In genomic region chr1:153510984-153511410, GRCh38 we compare ENCODE assay signal across 7 cellular contexts. TPM values are rescaled to one million over a fixed set of nuclear protein-coding genes. Genes with fewer than 3 reads are reported as not detected.
DNase-seq lines count a peak whose midpoint lies in the region; ATAC-seq and TF ChIP-seq lines count a peak whose summit lies in the region.

No MANE protein-coding gene starts in this region.

- POLR2A ChIA-PET in T-cell (lab: Charles Lee): no interaction called here
- POLR2A ChIA-PET in activated naive CD8-positive, alpha-beta T cell treated with anti-CD3 and anti-CD28 coated beads, Interleukin-2, amount 10 ng/mL, durations not matched to agents 7 days and 5 days (lab: Charles Lee): interaction anchor here (0.7 to 2.1 kb wide), 6 partner anchors 21 to 479 kb away, joined by 3 to 10 read pairs (median 4); partner anchors contain the start of gene SNAPIN

- intact Hi-C loops in heart left ventricle (cut with DNase I): loop anchor here in 9 of 10 donors (1.0 to 10.0 kb wide), 8 partner anchors 57 to 484 kb away; partner anchors contain the start of genes RAB13 (in 3 of the 9), S100A14 (in 3 of the 9), ILF2 (in 1 of the 9) and NPR1 (in 1 of the 9)

- no peak overlapping the region for H3K27ac ChIP-seq in heart left ventricle

- ATAC-seq in T-cell (replicated peaks in 1 of 4): peak; percentile 85 to 90 (median 88)
- ATAC-seq in activated naive CD8-positive, alpha-beta T cell treated with anti-CD3 and anti-CD28 coated beads, Interleukin-2, amount 10 ng/mL, durations not matched to agents 7 days and 5 days (ENCODE audit: low read depth): peak; percentile 87
- peak; percentile 60 to 62 (median 60) for ATAC-seq in heart left ventricle
- ATAC-seq in GM19023 (IDR thresholded peaks at IDR 0.05; ENCODE audit: unreplicated experiment): no peak

- peaks cover 4 to 10% (median 8%) of the 10 kb centered on the region in 3 donors for H3K4me1 Mint-ChIP-seq in T-cell
- H3K4me1 Mint-ChIP-seq in activated naive CD8-positive, alpha-beta T cell treated with anti-CD3 and anti-CD28 coated beads, Interleukin-2, amount 10 ng/mL, durations not matched to agents 7 days and 5 days: peaks cover 14% of the 10 kb centered on the region

- H3K9me3 Mint-ChIP-seq in T-cell: no peaks in the 10 kb centered on the region
- H3K9me3 Mint-ChIP-seq in activated naive CD8-positive, alpha-beta T cell treated with anti-CD3 and anti-CD28 coated beads, Interleukin-2, amount 10 ng/mL, durations not matched to agents 7 days and 5 days: no peaks in the 10 kb centered on the region

- no peak overlapping the region for H3K4me3 Mint-ChIP-seq in T-cell
- no peak overlapping the region for H3K4me3 Mint-ChIP-seq in activated naive CD8-positive, alpha-beta T cell treated with anti-CD3 and anti-CD28 coated beads, Interleukin-2, amount 10 ng/mL, durations not matched to agents 7 days and 5 days

- H3K36me3 Mint-ChIP-seq in T-cell: no peaks in the 10 kb centered on the region
- no peaks in the 10 kb centered on the region for H3K36me3 Mint-ChIP-seq in activated naive CD8-positive, alpha-beta T cell treated with anti-CD3 and anti-CD28 coated beads, Interleukin-2, amount 10 ng/mL, durations not matched to agents 7 days and 5 days

- CTCF ChIA-PET in T-cell (lab: Charles Lee): interaction anchor here (0.6 to 4.6 kb wide), 26 partner anchors 9 to 240 kb away, joined by 3 to 36 read pairs (median 4); partner anchors contain the start of genes CHTOP (in 1 of the 2) and S100A4 (in 1 of the 2)

- 1 to 4% (median 2%) methylated on average over 3 to 7 of the region's 7 CpGs for WGBS in heart left ventricle, 4 donors

- no peaks in the 10 kb centered on the region for H3K27me3 ChIP-seq in heart left ventricle

- H3K4me3 ChIP-seq in GM12875 (ENCODE audit: low read depth, low read length) (no peak overlapping the region), heart left ventricle (no peak overlapping the region), retinal pigment epithelial cell (ENCODE audit: low read length) (no peak overlapping the region)

- DNase-seq in NCI-H1105 treated with DMSO at 0.1 percent for 48 hours (lab: John Stamatoyannopoulos, UW): peak; percentile 73
- DNase-seq in T-cell: peak; percentile 29 to 83 (median 68)
- DNase-seq in activated naive CD8-positive, alpha-beta T cell treated with anti-CD3 and anti-CD28 coated beads, Interleukin-2, amount 10 ng/mL, durations not matched to agents 7 days and 5 days: peak; percentile 81
- peak; percentile 82 to 88 (median 84) for DNase-seq in heart left ventricle
- DNase-seq in retinal pigment epithelial cell (ENCODE audit: low read depth): no peak

- TF ChIP-seq CTCF in GM12875 (IDR thresholded peaks at IDR 0.05; ENCODE audit: borderline replicate concordance, insufficient read depth, low read depth, low read length) (peak; percentile 91), heart left ventricle (IDR thresholded peaks at IDR 0.05) (peak; percentile 81 to 97 (median 90)), retinal pigment epithelial cell (conservative IDR thresholded peaks at IDR 0.05; ENCODE audit: low read depth, low read length) (peak; percentile 92)

- H3K9me3 ChIP-seq in heart left ventricle: no peaks in the 10 kb centered on the region

- no peaks in the 10 kb centered on the region for H3K36me3 ChIP-seq in heart left ventricle

- H3K4me1 ChIP-seq in heart left ventricle: peaks cover 0 to 32% (median 21%) of the 10 kb centered on the region in 12 donors

- H3K27me3 Mint-ChIP-seq in T-cell: no peaks in the 10 kb centered on the region
- H3K27me3 Mint-ChIP-seq in activated naive CD8-positive, alpha-beta T cell treated with anti-CD3 and anti-CD28 coated beads, Interleukin-2, amount 10 ng/mL, durations not matched to agents 7 days and 5 days: no peaks in the 10 kb centered on the region

- H3K27ac Mint-ChIP-seq in T-cell: no peak overlapping the region
- no peak overlapping the region for H3K27ac Mint-ChIP-seq in activated naive CD8-positive, alpha-beta T cell treated with anti-CD3 and anti-CD28 coated beads, Interleukin-2, amount 10 ng/mL, durations not matched to agents 7 days and 5 days

- no peak for TF ChIP-seq POLR2A in heart left ventricle (IDR thresholded peaks at IDR 0.05)

RNA-seq across cellular contexts. Expression of gene S100A6, which starts 24.8 kb away (rescaled TPM):
- total RNA-seq in T-cell (100 to 1,000 TPM; 200 to 467 (median 400) TPM), heart left ventricle (100 to 1,000 TPM; 157 to 415 (median 301) TPM)
- 100 to 1,000 TPM; 365 to 373 TPM for total RNA-seq in activated naive CD8-positive, alpha-beta T cell treated with anti-CD3 and anti-CD28 coated beads, Interleukin-2, amount 10 ng/mL, durations not matched to agents 7 days and 5 days
- polyA plus RNA-seq in heart left ventricle: 1,000 to 10,000 TPM in 1 of 2 donors, 100 to 1,000 TPM in 1; 371 to 1,213 TPM

RNA-seq across cellular contexts. Expression of gene S100A5, which starts 29.7 kb away (rescaled TPM):
- total RNA-seq in T-cell (1 to 10 TPM in 3 of 5 donors, under 1 TPM in 1, not detected in 1; 0.36 to 1.6 (median 1.2) TPM), heart left ventricle (not detected)
- 1 to 10 TPM; 2.2 to 2.7 TPM for total RNA-seq in activated naive CD8-positive, alpha-beta T cell treated with anti-CD3 and anti-CD28 coated beads, Interleukin-2, amount 10 ng/mL, durations not matched to agents 7 days and 5 days
- not detected for polyA plus RNA-seq in heart left ventricle

RNA-seq across cellular contexts. Expression of gene S100A4, which starts 34.6 kb away (rescaled TPM):
- total RNA-seq in T-cell (100 to 1,000 TPM; 297 to 698 (median 384) TPM), heart left ventricle (100 to 1,000 TPM in 4 of 9 donors, 10 to 100 TPM in 5; 56.9 to 214 (median 96.1) TPM)
- 100 to 1,000 TPM; 385 to 394 TPM for total RNA-seq in activated naive CD8-positive, alpha-beta T cell treated with anti-CD3 and anti-CD28 coated beads, Interleukin-2, amount 10 ng/mL, durations not matched to agents 7 days and 5 days
- 100 to 1,000 TPM; 214 to 398 TPM for polyA plus RNA-seq in heart left ventricle

RNA-seq across cellular contexts. Expression of gene S100A3, which starts 38.1 kb away (rescaled TPM):
- total RNA-seq in T-cell: not detected
- total RNA-seq in activated naive CD8-positive, alpha-beta T cell treated with anti-CD3 and anti-CD28 coated beads, Interleukin-2, amount 10 ng/mL, durations not matched to agents 7 days and 5 days: not detected
- 1 to 10 TPM in 4 of 9 donors, under 1 TPM in 3, not detected in 2; 0.57 to 5.9 (median 1.1) TPM for total RNA-seq in heart left ventricle
- 1 to 10 TPM; 1.6 to 5.2 TPM for polyA plus RNA-seq in heart left ventricle

RNA-seq across cellular contexts. Expression of gene S100A7, which starts 50.5 kb away (rescaled TPM):
- total RNA-seq in T-cell: not detected
- not detected for total RNA-seq in activated naive CD8-positive, alpha-beta T cell treated with anti-CD3 and anti-CD28 coated beads, Interleukin-2, amount 10 ng/mL, durations not matched to agents 7 days and 5 days
- not detected for total RNA-seq in heart left ventricle
- polyA plus RNA-seq in heart left ventricle: not detected
